9 cellular contexts compared by ENCODE assay signal in the genomic region with DNA sequence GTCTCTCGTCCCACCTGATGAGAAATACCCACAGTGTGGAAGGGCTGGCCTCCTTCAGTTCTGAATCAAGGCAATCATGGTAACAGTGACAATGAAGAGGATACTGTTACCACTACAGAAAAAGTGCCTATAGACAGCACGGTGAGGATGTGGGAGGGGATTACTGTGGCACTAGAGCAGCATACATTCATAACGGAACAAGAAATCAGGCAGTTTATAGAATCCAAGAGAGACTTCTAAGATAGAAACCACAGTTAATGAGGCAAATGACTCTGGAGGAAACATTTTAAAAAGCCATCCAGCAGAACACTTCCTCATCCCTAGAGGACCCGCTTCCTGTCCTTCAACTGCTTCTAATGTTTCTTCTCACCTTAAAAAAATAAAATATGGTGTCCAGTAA. TPM values are rescaled to one million over a fixed set of nuclear protein-coding genes. Genes with fewer than 3 reads are reported as not detected.
A peak's percentile ranks its signal among the peaks of the same experiment; 100 is the strongest.
DNase-seq lines count a peak whose midpoint lies in the region; ATAC-seq and TF ChIP-seq lines count a peak whose summit lies in the region.
"Had no signal": no experiment of that assay in that cellular context is flagged by ENCODE, and none has a peak within 500 bp of the region (broad histone marks: within the 10 kb centered on the region; RNA-seq: fewer than 3 reads in every experiment).

No MANE protein-coding gene starts in this region.

- H3K4me1 Mint-ChIP-seq in CD4-positive, CD25-positive, alpha-beta regulatory T cell: peaks cover 29 to 67% (median 51%) of the 10 kb centered on the region in 4 donors

- DNase-seq in CD4-positive, CD25-positive, alpha-beta regulatory T cell: peak in 1 of 3 donors; percentile 63
- DNase-seq in activated T-cell treated with anti-CD3 and anti-CD28 coated beads, Interleukin-2, amount 50 U/mL, for 48 hours: peak; percentile 35 to 42
- DNase-seq in coronary artery (ENCODE audit: low spot score) (no peak), NCI-H1436 (lab: John Stamatoyannopoulos, UW) (no peak), foreskin fibroblast (no peak)
- DNase-seq in central memory CD4-positive, alpha-beta T cell: no peak
- DNase-seq: nucleus accumbens had no signal

- no peaks in the 10 kb centered on the region for H3K9me3 Mint-ChIP-seq in CD4-positive, CD25-positive, alpha-beta regulatory T cell

- no peak overlapping the region for H3K27ac ChIP-seq in CD4-positive, CD25-positive, alpha-beta regulatory T cell (ENCODE audit: insufficient read depth, low read length, poor library complexity, severe bottlenecking)
- no peak overlapping the region for H3K27ac ChIP-seq in coronary artery

- peaks cover 40% of the 10 kb centered on the region for H3K4me1 ChIP-seq in CD4-positive, CD25-positive, alpha-beta regulatory T cell (ENCODE audit: control insufficient read depth, insufficient read depth, low read length, poor library complexity, severe bottlenecking)

- H3K4me3 ChIP-seq in CD4-positive, CD25-positive, alpha-beta regulatory T cell (ENCODE audit: low read depth, low read length): peak overlapping the region; percentile 19
- H3K4me3 ChIP-seq in coronary artery (no peak overlapping the region), foreskin fibroblast (ENCODE audit: low read depth in 1 of 2, low read length in 2 of 2) (no peak overlapping the region)

- TF ChIP-seq CTCF in coronary artery (IDR thresholded peaks at IDR 0.05): no peak
- TF ChIP-seq CTCF in foreskin fibroblast (IDR thresholded peaks at IDR 0.05; ENCODE audit: low read depth, low read length): no peak

- ATAC-seq in CD4-positive, CD25-positive, alpha-beta regulatory T cell (ENCODE audit: low read depth in 2 of 2): no peak
- peak; percentile 81 for ATAC-seq in GM18519 (IDR thresholded peaks at IDR 0.05; ENCODE audit: low FRiP score, unreplicated experiment)
- ATAC-seq in HG03139 (IDR thresholded peaks at IDR 0.05; ENCODE audit: unreplicated experiment): peak; percentile 40

- no peaks in the 10 kb centered on the region for H3K27me3 Mint-ChIP-seq in CD4-positive, CD25-positive, alpha-beta regulatory T cell

- no peaks in the 10 kb centered on the region for H3K36me3 Mint-ChIP-seq in CD4-positive, CD25-positive, alpha-beta regulatory T cell

- H3K27ac Mint-ChIP-seq in CD4-positive, CD25-positive, alpha-beta regulatory T cell: peak overlapping the region; percentile 11 to 91 (median 70)

- H3K27me3 ChIP-seq in CD4-positive, CD25-positive, alpha-beta regulatory T cell (ENCODE audit: control insufficient read depth, insufficient read depth, low read length): no peaks in the 10 kb centered on the region

- peak overlapping the region in 3 of 4 donors; percentile 32 to 97 (median 92) for H3K4me3 Mint-ChIP-seq in CD4-positive, CD25-positive, alpha-beta regulatory T cell

- no peaks in the 10 kb centered on the region for H3K36me3 ChIP-seq in CD4-positive, CD25-positive, alpha-beta regulatory T cell (ENCODE audit: control insufficient read depth, insufficient read depth, low read length)

- no peaks in the 10 kb centered on the region for H3K9me3 ChIP-seq in CD4-positive, CD25-positive, alpha-beta regulatory T cell (ENCODE audit: control insufficient read depth in 2 of 2, low read length in 2 of 2)

RNA-seq across cellular contexts. Expression of a gene that starts 2.7 kb away (rescaled TPM):
- 44.7 TPM for total RNA-seq in CD4-positive, CD25-positive, alpha-beta regulatory T cell
- 10 to 100 TPM; 17.9 to 21.9 (median 21.4) TPM for polyA plus RNA-seq in CD4-positive, CD25-positive, alpha-beta regulatory T cell

RNA-seq across cellular contexts. Expression of a gene that starts 22.2 kb away (rescaled TPM):
- total RNA-seq in CD4-positive, CD25-positive, alpha-beta regulatory T cell: not detected
- not detected for polyA plus RNA-seq in CD4-positive, CD25-positive, alpha-beta regulatory T cell

RNA-seq across cellular contexts. Expression of a gene that starts 22.6 kb away (rescaled TPM):
- total RNA-seq in CD4-positive, CD25-positive, alpha-beta regulatory T cell: 3.8 TPM
- polyA plus RNA-seq in CD4-positive, CD25-positive, alpha-beta regulatory T cell: 1 to 10 TPM in 3 of 4 donors, under 1 TPM in 1; 0.76 to 2.2 (median 1.4) TPM

RNA-seq across cellular contexts. Expression of a gene that starts 33.5 kb away (rescaled TPM):
- 1.6 TPM for total RNA-seq in CD4-positive, CD25-positive, alpha-beta regulatory T cell
- 1 to 10 TPM in 2 of 4 donors, under 1 TPM in 2; 0.33 to 5.0 (median 1.5) TPM for polyA plus RNA-seq in CD4-positive, CD25-positive, alpha-beta regulatory T cell

RNA-seq across cellular contexts. Expression of a gene that starts 46.2 kb away (rescaled TPM):
- 11.4 TPM for total RNA-seq in CD4-positive, CD25-positive, alpha-beta regulatory T cell
- 1 to 10 TPM; 4.0 to 5.9 (median 5.6) TPM for polyA plus RNA-seq in CD4-positive, CD25-positive, alpha-beta regulatory T cell

Comparison
In these comparisons a context has a peak if more than half of its experiments do, and no peak if none do; other contexts are left out.
1. ATAC-seq: peak in GM18519 (single experiment) and HG03139 (single experiment); none in CD4-positive, CD25-positive, alpha-beta regulatory T cell (0 of 2).
2. DNase-seq: peak in activated T-cell treated with anti-CD3 and anti-CD28 coated beads, Interleukin-2, amount 50 U/mL, for 48 hours (2 of 2); none in coronary artery (single experiment), central memory CD4-positive, alpha-beta T cell (single experiment), NCI-H1436 (single experiment) and foreskin fibroblast (0 of 2).